ENCODE assay signal across 13 cellular contexts in the genomic region with DNA sequence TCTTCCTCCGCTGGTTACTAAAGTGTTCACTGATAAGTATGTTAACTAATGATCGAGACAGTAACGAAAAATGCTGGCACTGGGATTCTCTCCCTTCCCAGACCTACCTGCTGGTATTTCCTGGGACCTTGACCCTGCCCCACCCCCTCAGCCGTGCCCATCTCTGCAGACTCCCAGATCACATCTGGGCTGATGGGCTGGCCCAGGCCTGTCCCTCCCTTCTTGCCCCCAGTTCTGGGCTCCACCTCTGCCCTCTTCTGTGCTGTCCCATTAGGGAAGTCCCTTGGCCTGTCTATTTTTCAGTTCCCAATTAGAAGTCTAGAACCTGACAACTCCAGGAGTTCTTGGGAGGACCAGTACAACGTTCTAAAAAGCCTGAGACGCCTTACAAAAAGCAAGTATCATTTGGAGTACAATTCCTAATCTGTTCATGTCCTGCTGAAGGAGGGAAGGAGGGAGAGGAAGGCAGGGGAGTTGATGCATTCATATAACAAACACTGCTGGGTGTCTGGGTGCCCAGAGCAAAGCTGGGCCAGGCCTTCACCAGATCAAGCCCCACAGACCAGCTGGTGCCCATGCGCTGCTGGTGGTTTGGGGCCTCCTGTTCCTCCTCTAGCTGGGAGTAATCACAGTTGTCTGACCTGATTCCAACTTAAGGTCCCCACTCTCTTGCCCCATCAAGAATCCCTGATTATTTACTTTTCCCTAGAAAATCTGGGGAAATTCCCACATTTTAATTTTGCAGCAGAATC. TPM values are rescaled to one million over a fixed set of nuclear protein-coding genes. Genes with fewer than 3 reads are reported as not detected.
DNase-seq lines count a peak whose midpoint lies in the region; ATAC-seq and TF ChIP-seq lines count a peak whose summit lies in the region.
"Had no signal": no experiment of that assay in that cellular context is flagged by ENCODE, and none has a peak within 500 bp of the region (broad histone marks: within the 10 kb centered on the region; RNA-seq: fewer than 3 reads in every experiment).

No MANE protein-coding gene starts in this region.

- POLR2A ChIA-PET in CD8-positive, alpha-beta T cell (lab: Charles Lee): no interaction called here

- H3K9me3 Mint-ChIP-seq in CD8-positive, alpha-beta T cell: no peaks in the 10 kb centered on the region
- H3K9me3 Mint-ChIP-seq: HFFc6 had no signal

- H3K36me3 ChIP-seq in CD8-positive, alpha-beta T cell (ENCODE audit: insufficient read depth, low read length): no peaks in the 10 kb centered on the region
- H3K36me3 ChIP-seq in colonic mucosa (no peaks in the 10 kb centered on the region), prostate gland (no peaks in the 10 kb centered on the region)
- H3K36me3 ChIP-seq: right lobe of liver had no signal

- CTCF ChIA-PET in CD8-positive, alpha-beta T cell (lab: Charles Lee): interaction anchor here (0.7 to 10.2 kb wide), 4 partner anchors 9 to 245 kb away, joined by 3 to 61 read pairs (median 4); no protein-coding TSS in a partner anchor

- no peaks in the 10 kb centered on the region for H3K27me3 Mint-ChIP-seq in CD8-positive, alpha-beta T cell (ENCODE audit: low read depth)

- H3K4me1 ChIP-seq in CD8-positive, alpha-beta T cell (ENCODE audit: insufficient read depth, low read length): peaks cover 11% of the 10 kb centered on the region
- H3K4me1 ChIP-seq in colonic mucosa (peaks cover 14% of the 10 kb centered on the region), prostate gland (replicated peaks) (peaks cover 10% of the 10 kb centered on the region)
- H3K4me1 ChIP-seq: right lobe of liver had no signal

- WGBS in prostate gland: 72% methylated on average over 7 of the region's 7 CpGs

- H3K9ac ChIP-seq in colonic mucosa (ENCODE audit: low read depth in 2 of 2, low read length in 2 of 2): peak overlapping the region in 1 of 2 donors; percentile 71

- no peaks in the 10 kb centered on the region for H3K36me3 Mint-ChIP-seq in CD8-positive, alpha-beta T cell

- ATAC-seq in CD8-positive, alpha-beta T cell: no peak
- ATAC-seq in HG03432 (IDR thresholded peaks at IDR 0.05; ENCODE audit: unreplicated experiment): peak; percentile 34

- H3K4me3 ChIP-seq in CD8-positive, alpha-beta T cell (ENCODE audit: low read depth, low read length): no peak overlapping the region
- no peak overlapping the region for H3K4me3 ChIP-seq in colonic mucosa
- H3K4me3 ChIP-seq in prostate gland: no peak overlapping the region
- H3K4me3 ChIP-seq: right lobe of liver had no signal

- H3K27me3 ChIP-seq in CD8-positive, alpha-beta T cell (ENCODE audit: insufficient read depth, low read length): no peaks in the 10 kb centered on the region
- H3K27me3 ChIP-seq in colonic mucosa (no peaks in the 10 kb centered on the region), prostate gland (replicated peaks; ENCODE audit: insufficient read depth) (no peaks in the 10 kb centered on the region)
- H3K27me3 ChIP-seq: right lobe of liver had no signal

- TF ChIP-seq POLR2A in prostate gland (IDR thresholded peaks at IDR 0.05): no peak

- no peak overlapping the region for H3K4me3 Mint-ChIP-seq in CD8-positive, alpha-beta T cell
- H3K4me3 Mint-ChIP-seq: HFFc6 had no signal

- H3K27ac Mint-ChIP-seq in CD8-positive, alpha-beta T cell: peak overlapping the region; percentile 78
- H3K27ac Mint-ChIP-seq: HFFc6 had no signal

- no peak for DNase-seq in CD8-positive, alpha-beta T cell
- DNase-seq in colonic mucosa (peak; percentile 76), prostate gland (ENCODE audit: low spot score) (no peak), islet precursor cell (no peak), pons (ENCODE audit: low spot score) (no peak), activated T-cell treated with anti-CD3 and anti-CD28 coated beads for 4 hours (no peak), NCI-H69 (lab: John Stamatoyannopoulos, UW) (no peak)
- DNase-seq: amniotic stem cell, erythroblast, HFFc6, NCI-H1417 treated with DMSO at 0.1 percent for 48 hours had no signal

- peaks cover 20% of the 10 kb centered on the region for H3K4me1 Mint-ChIP-seq in CD8-positive, alpha-beta T cell (ENCODE audit: low read depth)

- intact Hi-C loops in CD8-positive, alpha-beta T cell (cut with DNase I, micrococcal nuclease): no loop called here
- intact Hi-C loops in colonic mucosa (cut with DNase I): no loop called here
- intact Hi-C loops in prostate gland (cut with DNase I): no loop called here

- TF ChIP-seq CTCF in CD8-positive, alpha-beta T cell (IDR thresholded peaks at IDR 0.05): no peak
- TF ChIP-seq CTCF in colonic mucosa (IDR thresholded peaks at IDR 0.05): no peak
- no peak for TF ChIP-seq CTCF in prostate gland (IDR thresholded peaks at IDR 0.05)

- no peak overlapping the region for H3K27ac ChIP-seq in CD8-positive, alpha-beta T cell (ENCODE audit: low read depth, low read length)
- H3K27ac ChIP-seq in colonic mucosa (peak overlapping the region; percentile 68), prostate gland (peak overlapping the region; percentile 54 to 57)

- H3K9me3 ChIP-seq in CD8-positive, alpha-beta T cell (ENCODE audit: low read length): no peaks in the 10 kb centered on the region
- H3K9me3 ChIP-seq in colonic mucosa: no peaks in the 10 kb centered on the region
- H3K9me3 ChIP-seq in prostate gland: no peaks in the 10 kb centered on the region
- H3K9me3 ChIP-seq: right lobe of liver had no signal

RNA-seq across cellular contexts. Expression of a gene that starts 47.1 kb away (rescaled TPM):
- total RNA-seq in CD8-positive, alpha-beta T cell: under 1 TPM; 0.05 to 0.11 TPM
- total RNA-seq in colonic mucosa (10 to 100 TPM; 61.6 to 99.9 TPM), prostate gland (10 to 100 TPM; 23.9 to 39.9 TPM)

Comparison
In these comparisons a context has a peak if more than half of its experiments do, and no peak if none do; other contexts are left out.
1. RNA of a gene that starts 47.1 kb away (total RNA-seq): 61.6 to 99.9 TPM in colonic mucosa and 23.9 to 39.9 TPM in prostate gland; 0.05 to 0.11 TPM in CD8-positive, alpha-beta T cell; every median in the first group is over 10 times any median in the second.